In genomic region chr5:41510176-41510831, GRCh38 we compare ENCODE assay signal across 9 cellular contexts. TPM values are rescaled to one million over a fixed set of nuclear protein-coding genes. Genes with fewer than 3 reads are reported as not detected.
DNase-seq lines count a peak whose midpoint lies in the region; ATAC-seq and TF ChIP-seq lines count a peak whose summit lies in the region.
"Had no signal": no experiment of that assay in that cellular context is flagged by ENCODE, and none has a peak within 500 bp of the region (broad histone marks: within the 10 kb centered on the region; RNA-seq: fewer than 3 reads in every experiment).

Gene PLCXD3, minus strand, starts transcription at chr5:41510601. Its CDS starts 75 bp downstream, at chr5:41510526.

- intact Hi-C loops in CD4-positive, alpha-beta T cell (cut with DNase I, micrococcal nuclease): no loop called here

- 3% methylated on average over 41 of the region's 41 CpGs for WGBS in mesenchymal stem cell

- no peak for ATAC-seq in CD4-positive, alpha-beta T cell (ENCODE audit: poor library complexity)

- H3K36me3 ChIP-seq in BE2C: no peaks in the 10 kb centered on the region
- no peaks in the 10 kb centered on the region for H3K36me3 ChIP-seq in mesenchymal stem cell (ENCODE audit: control insufficient read depth in 1 of 2, insufficient read depth in 2 of 2, low read depth in 1 of 2, low read length in 2 of 2)

- H3K27me3 Mint-ChIP-seq in CD4-positive, alpha-beta T cell: peaks cover 34% of the 10 kb centered on the region

- H4K8ac ChIP-seq in mesenchymal stem cell (ENCODE audit: low read length): no peak within 1 kb of the TSS

- no peak within 1 kb of the TSS for H2BK120ac ChIP-seq in mesenchymal stem cell (ENCODE audit: low read depth, low read length)

- no peak within 1 kb of the TSS for H3K27ac ChIP-seq in mesenchymal stem cell (ENCODE audit: low read length, poor library complexity, severe bottlenecking)
- no peak within 1 kb of the TSS for H3K27ac ChIP-seq in CD4-positive, alpha-beta T cell (ENCODE audit: low read depth, low read length)

- H3K27me3 ChIP-seq in BE2C (no peaks in the 10 kb centered on the region), mesenchymal stem cell (ENCODE audit: control insufficient read depth in 1 of 2, insufficient read depth in 1 of 2, low read length in 2 of 2) (peaks cover 22 to 25% of the 10 kb centered on the region in 2 experiments)
- H3K27me3 ChIP-seq in CD4-positive, alpha-beta T cell (ENCODE audit: control insufficient read depth, insufficient read depth, low read length): peaks cover 21% of the 10 kb centered on the region

- no peak within 1 kb of the TSS for H3K4me2 ChIP-seq in mesenchymal stem cell (ENCODE audit: low read length, poor library complexity, severe bottlenecking)

- H3K4me1 ChIP-seq in BE2C (peaks cover 14% of the 10 kb centered on the region), mesenchymal stem cell (ENCODE audit: control insufficient read depth, insufficient read depth, low read depth, low read length) (peaks cover 5% of the 10 kb centered on the region)

- no peak within 1 kb of the TSS for H3K4ac ChIP-seq in mesenchymal stem cell (ENCODE audit: low read depth in 1 of 2, low read length in 2 of 2)

- peak within 1 kb of the TSS in 1 of 2 experiments; percentile 57 for H3K14ac ChIP-seq in mesenchymal stem cell (ENCODE audit: low read length in 2 of 2)

- H4K91ac ChIP-seq in mesenchymal stem cell (ENCODE audit: low read length): no peak within 1 kb of the TSS

- H3K9me3 ChIP-seq in BE2C (no peaks in the 10 kb centered on the region), mesenchymal stem cell (ENCODE audit: control insufficient read depth, low read length) (no peaks in the 10 kb centered on the region)
- no peaks in the 10 kb centered on the region for H3K9me3 ChIP-seq in CD4-positive, alpha-beta T cell (ENCODE audit: control insufficient read depth, low read length)

- H3K27ac Mint-ChIP-seq in CD4-positive, alpha-beta T cell: no peak within 1 kb of the TSS
- H3K27ac Mint-ChIP-seq: activated B cell treated with CpG ODN at 0.5 μM for 24 hours had no signal

- no peak within 1 kb of the TSS for H2AFZ ChIP-seq in mesenchymal stem cell (ENCODE audit: low read depth, low read length)

- H3K79me1 ChIP-seq in mesenchymal stem cell (replicated peaks; ENCODE audit: low read length, poor library complexity, severe bottlenecking): no peaks in the 10 kb centered on the region

- H3K9me3 Mint-ChIP-seq in CD4-positive, alpha-beta T cell: no peaks in the 10 kb centered on the region
- H3K9me3 Mint-ChIP-seq: activated B cell treated with CpG ODN at 0.5 μM for 24 hours had no signal

- H3K4me3 ChIP-seq in BE2C (ENCODE audit: low read depth, low read length) (peak within 1 kb of the TSS; percentile 77), mesenchymal stem cell (ENCODE audit: insufficient read depth in 1 of 2, low read depth in 1 of 2, low read length in 2 of 2) (peak within 1 kb of the TSS in 1 of 2 experiments; percentile 75)

- no peak within 1 kb of the TSS for H2AK5ac ChIP-seq in mesenchymal stem cell (ENCODE audit: low read length, severe bottlenecking)

- no peaks in the 10 kb centered on the region for H3K4me1 Mint-ChIP-seq in CD4-positive, alpha-beta T cell (ENCODE audit: low read depth)
- H3K4me1 Mint-ChIP-seq: activated B cell treated with CpG ODN at 0.5 μM for 24 hours had no signal

- DNase-seq in BE2C (peak; percentile 45), NCI-H2081 (lab: John Stamatoyannopoulos, UW) (peak; percentile 76 to 82), ecto neural progenitor cell (ENCODE audit: low spot score) (peak; percentile 63), mesenchymal stem cell (no peak), SW 1271 (lab: John Stamatoyannopoulos, UW) (no peak), middle frontal gyrus (ENCODE audit: extremely low spot score, low spot score) (no peak)
- no peak for DNase-seq in CD4-positive, alpha-beta T cell
- DNase-seq in activated CD8-positive, alpha-beta memory T cell treated with anti-CD3 and anti-CD28 coated beads, Interleukin-2, amount 50 U/mL, for 4 hours: no peak
- DNase-seq: activated B cell treated with CpG ODN at 0.5 μM for 24 hours had no signal

- no peak within 1 kb of the TSS for H3K23ac ChIP-seq in mesenchymal stem cell (ENCODE audit: low read length in 2 of 2)

- CTCF ChIA-PET in CD4-positive, alpha-beta T cell (lab: Charles Lee): no interaction called here

- H3K9ac ChIP-seq in mesenchymal stem cell (ENCODE audit: low read length): peak within 1 kb of the TSS; percentile 42

- H3K36me3 Mint-ChIP-seq in CD4-positive, alpha-beta T cell (ENCODE audit: low read depth): no peaks in the 10 kb centered on the region

- TF ChIP-seq CTCF in BE2C (IDR thresholded peaks at IDR 0.05; ENCODE audit: low read depth, low read length): no peak
- no peak for TF ChIP-seq CTCF in CD4-positive, alpha-beta T cell (IDR thresholded peaks at IDR 0.05)

- H2BK5ac ChIP-seq in mesenchymal stem cell (ENCODE audit: low read depth, low read length, poor library complexity, severe bottlenecking): no peak within 1 kb of the TSS

- POLR2A ChIA-PET in CD4-positive, alpha-beta T cell (lab: Charles Lee): no interaction called here

- H2BK12ac ChIP-seq in mesenchymal stem cell (ENCODE audit: low read length in 2 of 2): no peak within 1 kb of the TSS

- H3K18ac ChIP-seq in mesenchymal stem cell (ENCODE audit: low read depth in 1 of 2, low read length in 2 of 2): no peak within 1 kb of the TSS

- H2BK15ac ChIP-seq in mesenchymal stem cell (ENCODE audit: low read depth, poor library complexity, severe bottlenecking): no peak within 1 kb of the TSS

- no peak within 1 kb of the TSS for H3K4me3 Mint-ChIP-seq in CD4-positive, alpha-beta T cell
- H3K4me3 Mint-ChIP-seq: activated B cell treated with CpG ODN at 0.5 μM for 24 hours had no signal

RNA-seq across cellular contexts. Expression of gene PLCXD3, which starts in this region (rescaled TPM):
- polyA plus RNA-seq in BE2C (2012; ENCODE audit: insufficient read depth, insufficient read length, low read depth): 2.2 TPM
- not detected for polyA plus RNA-seq in mesenchymal stem cell (2013, experiment 1 of 2)
- polyA plus RNA-seq in mesenchymal stem cell (2013, experiment 2 of 2): not detected
- not detected for total RNA-seq in CD4-positive, alpha-beta T cell
- total RNA-seq: activated B cell treated with CpG ODN at 0.5 μM for 24 hours had no signal

Comparison
In these comparisons a context has a peak if more than half of its experiments do, and no peak if none do; other contexts are left out.
1. DNase-seq: peak in BE2C (single experiment), NCI-H2081 (2 of 2) and ecto neural progenitor cell (single experiment); none in mesenchymal stem cell (single experiment), CD4-positive, alpha-beta T cell (0 of 10), SW 1271 (0 of 2), activated CD8-positive, alpha-beta memory T cell treated with anti-CD3 and anti-CD28 coated beads, Interleukin-2, amount 50 U/mL, for 4 hours (single experiment) and middle frontal gyrus (single experiment).